Comparison of ENCODE assay signal across 1 cellular context in genomic region chr1:241519308-241520079, GRCh38.
TF ChIP-seq lines count a peak whose summit lies in the region.

Gene FH (minus strand): TSS chr1:241519755. CDS start chr1:241519722, 33 bp downstream.

TF ChIP-seq in HepG2, 621 proteins besides CTCF, POLR2A, EP300 and RAD21 (continued from another document and continues in another):
- TF ChIP-seq PRDM15 (CRISPR knock-in tag; IDR thresholded peaks at IDR 0.05) (no peak), CREBL2 (CRISPR knock-in tag; IDR thresholded peaks at IDR 0.05; ENCODE audit: borderline replicate concordance) (no peak), E2F1 (CRISPR knock-in tag; IDR thresholded peaks at IDR 0.05) (0 out of 2 replicates have a peak, but pooled peaks have one; percentile 67), DPF2 (CRISPR knock-in tag; IDR thresholded peaks at IDR 0.05; ENCODE audit: borderline replicate concordance, low read depth) (no peak), MAZ (IDR thresholded peaks at IDR 0.05; ENCODE audit: borderline replicate concordance, low read depth, low read length) (no peak), MAZ (CRISPR knock-in tag; IDR thresholded peaks at IDR 0.05; ENCODE audit: low read depth) (peak; percentile 74; the same call in 1 of the 2 replicates), ZNF660 (CRISPR knock-in tag; IDR thresholded peaks at IDR 0.05; ENCODE audit: borderline replicate concordance, low read depth) (no peak), SNAPC4 (CRISPR knock-in tag; IDR thresholded peaks at IDR 0.05) (no peak), RELA (CRISPR knock-in tag; IDR thresholded peaks at IDR 0.05) (no peak), ZNF251 (CRISPR knock-in tag; IDR thresholded peaks at IDR 0.05) (no peak), KDM6A (CRISPR knock-in tag; IDR thresholded peaks at IDR 0.05; ENCODE audit: low read depth) (no peak), CHCHD3 (CRISPR knock-in tag; IDR thresholded peaks at IDR 0.05) (no peak), DMAP1 (CRISPR knock-in tag; IDR thresholded peaks at IDR 0.05) (peak; percentile 68; the same call in 1 of the 2 replicates), ZNF329 (CRISPR knock-in tag; IDR thresholded peaks at IDR 0.05; ENCODE audit: low read depth) (0 out of 2 replicates have a peak, but pooled peaks have one; percentile 25), ATF1 (CRISPR knock-in tag; IDR thresholded peaks at IDR 0.05) (peak; percentile 62; the same call in 1 of the 2 replicates), ZNF33A (CRISPR knock-in tag; IDR thresholded peaks at IDR 0.05; ENCODE audit: borderline replicate concordance) (no peak), ZNF432 (CRISPR knock-in tag; IDR thresholded peaks at IDR 0.05; ENCODE audit: borderline replicate concordance) (no peak), ZBTB10 (CRISPR knock-in tag; IDR thresholded peaks at IDR 0.05; ENCODE audit: borderline replicate concordance) (peak; percentile 32; the same call in 1 of the 2 replicates), PAXIP1 (CRISPR knock-in tag; conservative IDR thresholded peaks at IDR 0.05) (no peak), ZNF441 (CRISPR knock-in tag; IDR thresholded peaks at IDR 0.05; ENCODE audit: borderline replicate concordance) (no peak), EED (CRISPR knock-in tag; IDR thresholded peaks at IDR 0.05) (peak; percentile 24; the same call in 1 of the 2 replicates), SCMH1 (CRISPR knock-in tag; IDR thresholded peaks at IDR 0.05; ENCODE audit: borderline replicate concordance) (no peak), NBN (conservative IDR thresholded peaks at IDR 0.05) (no peak), ZNF326 (CRISPR knock-in tag; IDR thresholded peaks at IDR 0.05; ENCODE audit: borderline replicate concordance) (no peak), POGK (CRISPR knock-in tag; conservative IDR thresholded peaks at IDR 0.05) (peak; percentile 73; the same call in 1 of the 2 replicates), ZNF781 (CRISPR knock-in tag; IDR thresholded peaks at IDR 0.05; ENCODE audit: borderline replicate concordance, not compliant biosample characterization) (no peak), ZNF33B (CRISPR knock-in tag; IDR thresholded peaks at IDR 0.05) (no peak), CREB1 (IDR thresholded peaks at IDR 0.05) (peak; percentile 60; the same call in 1 of the 2 replicates), CREB1 (CRISPR knock-in tag; IDR thresholded peaks at IDR 0.05) (peak; percentile 74), NR2C2 (CRISPR knock-in tag; IDR thresholded peaks at IDR 0.05; ENCODE audit: borderline replicate concordance) (peak; percentile 45; the same call in 1 of the 2 replicates), MXI1 (IDR thresholded peaks at IDR 0.05; ENCODE audit: borderline replicate concordance, low read depth, low read length) (peak; percentile 79; the same call in 2 of the 3 replicates), TEAD2 (CRISPR knock-in tag; IDR thresholded peaks at IDR 0.05) (no peak), SOX13 (IDR thresholded peaks at IDR 0.05) (no peak), SOX13 (CRISPR knock-in tag; conservative IDR thresholded peaks at IDR 0.05 in 1 of 2, IDR thresholded peaks at IDR 0.05 in 1 of 2) (peak in 1 of 2 experiments; percentile 8; a peak in 1 of 4 replicates), ZFYVE20 (CRISPR knock-in tag; IDR thresholded peaks at IDR 0.05; ENCODE audit: borderline replicate concordance, low read depth) (0 out of 2 replicates have a peak, but pooled peaks have one; percentile 55), ZNF597 (CRISPR knock-in tag; IDR thresholded peaks at IDR 0.05) (no peak), ARNTL (CRISPR knock-in tag; IDR thresholded peaks at IDR 0.05) (no peak), BCL3 (CRISPR knock-in tag; IDR thresholded peaks at IDR 0.05) (peak; percentile 54; the same call in 1 of the 2 replicates), ZNF552 (CRISPR knock-in tag; IDR thresholded peaks at IDR 0.05; ENCODE audit: borderline replicate concordance) (no peak), ZNF224 (CRISPR knock-in tag; IDR thresholded peaks at IDR 0.05) (0 out of 2 replicates have a peak, but pooled peaks have one; percentile 49)
